ENCODE assay signal across 11 cellular contexts in the genomic region with DNA sequence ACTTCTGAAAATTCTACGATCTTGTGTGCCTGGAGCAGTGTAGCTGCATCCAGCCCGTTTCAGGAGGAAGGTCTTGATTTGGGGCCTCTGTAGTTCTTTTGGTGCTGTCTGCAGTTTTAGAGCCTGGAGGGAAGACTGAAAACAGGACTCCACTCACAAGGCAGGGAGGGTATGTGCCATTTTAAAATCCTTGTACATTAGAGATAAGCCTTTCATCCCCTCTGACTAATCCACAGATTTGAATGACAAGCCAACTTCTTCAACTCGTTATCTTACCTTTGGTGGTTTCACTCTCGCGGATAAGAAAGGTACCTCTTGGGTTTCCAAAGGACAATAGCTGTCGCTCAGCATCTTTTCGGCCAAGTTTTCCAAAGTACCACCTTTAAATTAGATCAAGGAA.
"Had no signal": no experiment of that assay in that cellular context is flagged by ENCODE, and none has a peak within 500 bp of the region (broad histone marks: within the 10 kb centered on the region; RNA-seq: fewer than 3 reads in every experiment).

No MANE protein-coding gene starts in this region.

- H3K9me3 Mint-ChIP-seq: neural crest cell; T-helper 2 cell treated with Interferon-gamma antibody and Interleukin-4, amounts not matched to agents 5 μg/mL and 100 μg/mL, for 36 hours had no signal

- H3K36me3 ChIP-seq: adrenal gland, ovary had no signal

- DNase-seq: activated CD4-positive, CD25-positive, alpha-beta regulatory T cell treated with anti-CD3 and anti-CD28 coated beads, Interleukin-2, amount 50 U/mL, for 72 hours; activated gamma-delta T cell; adrenal gland; central memory CD4-positive, alpha-beta T cell; effector CD8-positive, alpha-beta T cell; mesendoderm; ovary; stimulated activated CD4-positive, alpha-beta T cell treated with anti-CD3 and anti-CD28 coated beads, Interleukin-2, amount 100 ng/mL, for 48 hours had no signal

- H3K9me3 ChIP-seq: adrenal gland, ovary had no signal

- H3K27ac Mint-ChIP-seq: T-helper 2 cell treated with Interferon-gamma antibody and Interleukin-4, amounts not matched to agents 5 μg/mL and 100 μg/mL, for 36 hours had no signal

- H3K27ac ChIP-seq: adrenal gland, coronary artery, ovary had no signal

- H3K4me3 Mint-ChIP-seq: neural crest cell; T-helper 2 cell treated with Interferon-gamma antibody and Interleukin-4, amounts not matched to agents 5 μg/mL and 100 μg/mL, for 36 hours had no signal

- H3K4me3 ChIP-seq: adrenal gland, coronary artery, ovary had no signal
